ENCODE assay signal across 21 cellular contexts in the genomic region with DNA sequence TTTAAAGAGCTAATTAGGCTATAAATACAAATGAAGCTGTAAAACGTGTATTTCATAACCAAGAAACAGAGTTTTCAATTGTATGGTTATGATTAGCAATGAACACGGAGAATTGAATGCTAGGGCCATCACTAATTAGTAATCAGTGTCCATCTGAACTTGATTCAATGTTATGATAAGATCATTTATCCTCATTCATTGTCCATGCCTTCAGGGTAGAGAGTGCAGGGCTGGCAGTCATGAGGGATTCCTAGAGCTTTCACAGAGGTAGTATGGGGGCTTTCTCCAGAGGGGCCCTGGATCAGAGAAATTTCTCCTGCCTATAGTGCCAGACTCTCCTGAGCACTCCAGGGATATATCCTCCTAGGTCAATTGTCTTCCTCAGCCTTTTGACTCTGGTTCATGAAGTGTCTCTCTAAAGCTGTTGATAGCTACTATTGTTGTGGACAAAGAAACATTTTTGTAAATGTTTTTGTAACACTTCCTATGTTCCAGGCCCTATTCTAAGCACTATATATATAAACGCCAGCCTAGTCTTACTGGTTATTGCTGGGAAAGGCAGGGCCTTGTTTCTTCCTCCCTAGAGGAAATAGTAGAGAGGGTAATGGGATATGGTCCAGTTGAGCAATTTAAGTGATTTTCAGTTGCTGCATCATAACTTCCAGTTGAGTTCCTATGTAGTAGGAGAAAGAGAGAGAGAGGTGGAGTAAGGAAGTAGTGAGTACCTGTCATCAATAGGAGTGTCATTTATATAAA.
DNase-seq lines count a peak whose midpoint lies in the region; ATAC-seq, FAIRE-seq and TF ChIP-seq lines count a peak whose summit lies in the region.
"Had no signal": no experiment of that assay in that cellular context is flagged by ENCODE, and none has a peak within 500 bp of the region (broad histone marks: within the 10 kb centered on the region; RNA-seq: fewer than 3 reads in every experiment).

No MANE protein-coding gene starts in this region.

- DNase-seq in activated CD4-positive, alpha-beta memory T cell treated with anti-CD3 and anti-CD28 coated beads for 36 hours, result no peak
- no peak for DNase-seq in activated CD4-positive, alpha-beta memory T cell treated with anti-CD3 and anti-CD28 coated beads, Interleukin-2, amount 10 ng/mL, durations not matched to agents 7 days and 5 days
- no peak for DNase-seq in GM19239 (ENCODE audit: insufficient read length, low spot score)
- peak; percentile 26 to 30 for DNase-seq in cardiac fibroblast (ENCODE audit: low read depth in 2 of 2)
- peak; percentile 24 for DNase-seq in fibroblast of pulmonary artery (ENCODE audit: low read depth)
- DNase-seq in foreskin melanocyte, result no peak
- DNase-seq in kidney glomerular epithelial cell (lab: John Stamatoyannopoulos, UW), result no peak
- DNase-seq: Caco-2; CD4-positive, CD25-positive, alpha-beta regulatory T cell; CD8-positive, alpha-beta T cell; DMS153; DND-41; H9 had no signal

- peaks cover 4% of the 10 kb centered on the region for H3K27me3 Mint-ChIP-seq in activated CD4-positive, alpha-beta memory T cell treated with anti-CD3 and anti-CD28 coated beads for 36 hours
- peaks cover 9% of the 10 kb centered on the region for H3K27me3 Mint-ChIP-seq in activated CD4-positive, alpha-beta memory T cell treated with anti-CD3 and anti-CD28 coated beads, Interleukin-2, amount 10 ng/mL, durations not matched to agents 7 days and 5 days
- H3K27me3 Mint-ChIP-seq: B cell had no signal

- peak overlapping the region; percentile 1 for H3K27ac Mint-ChIP-seq in activated CD4-positive, alpha-beta memory T cell treated with anti-CD3 and anti-CD28 coated beads for 36 hours
- no peak overlapping the region for H3K27ac Mint-ChIP-seq in activated CD4-positive, alpha-beta memory T cell treated with anti-CD3 and anti-CD28 coated beads, Interleukin-2, amount 10 ng/mL, durations not matched to agents 7 days and 5 days
- H3K27ac Mint-ChIP-seq: B cell; CD8-positive, alpha-beta T cell; GM23338; H9 had no signal

- no peak for ATAC-seq in HG03175 (IDR thresholded peaks at IDR 0.05; ENCODE audit: unreplicated experiment)
- ATAC-seq: CD8-positive, alpha-beta T cell; GM23338; HCT116 had no signal

- intact Hi-C loops in activated CD4-positive, alpha-beta memory T cell treated with anti-CD3 and anti-CD28 coated beads for 36 hours (cut with micrococcal nuclease), result no loop called here

- no peaks in the 10 kb centered on the region for H3K36me3 Mint-ChIP-seq in activated CD4-positive, alpha-beta memory T cell treated with anti-CD3 and anti-CD28 coated beads for 36 hours
- no peaks in the 10 kb centered on the region for H3K36me3 Mint-ChIP-seq in activated CD4-positive, alpha-beta memory T cell treated with anti-CD3 and anti-CD28 coated beads, Interleukin-2, amount 10 ng/mL, durations not matched to agents 7 days and 5 days (ENCODE audit: low read depth)
- H3K36me3 Mint-ChIP-seq: CD4-positive, CD25-positive, alpha-beta regulatory T cell; CD8-positive, alpha-beta T cell had no signal

- H3K4me1 Mint-ChIP-seq in activated CD4-positive, alpha-beta memory T cell treated with anti-CD3 and anti-CD28 coated beads for 36 hours (ENCODE audit: low read depth), result peaks cover 12% of the 10 kb centered on the region
- peaks cover 20% of the 10 kb centered on the region for H3K4me1 Mint-ChIP-seq in activated CD4-positive, alpha-beta memory T cell treated with anti-CD3 and anti-CD28 coated beads, Interleukin-2, amount 10 ng/mL, durations not matched to agents 7 days and 5 days
- H3K4me1 Mint-ChIP-seq: B cell had no signal

- H3K4me3 ChIP-seq in cardiac fibroblast (replicated peaks in 1 of 2; ENCODE audit: low read depth in 2 of 2, low read length in 2 of 2) (no peak overlapping the region), fibroblast of pulmonary artery (replicated peaks; ENCODE audit: low read depth, low read length) (no peak overlapping the region)
- H3K4me3 ChIP-seq: BLaER1, GM23338 had no signal

- TF ChIP-seq CTCF in cardiac fibroblast (IDR thresholded peaks at IDR 0.05; ENCODE audit: low read depth, low read length) (no peak), fibroblast of pulmonary artery (IDR thresholded peaks at IDR 0.05; ENCODE audit: low read length, missing control alignments) (no peak)

- H3K9me3 Mint-ChIP-seq in activated CD4-positive, alpha-beta memory T cell treated with anti-CD3 and anti-CD28 coated beads for 36 hours, result no peaks in the 10 kb centered on the region
- H3K9me3 Mint-ChIP-seq in activated CD4-positive, alpha-beta memory T cell treated with anti-CD3 and anti-CD28 coated beads, Interleukin-2, amount 10 ng/mL, durations not matched to agents 7 days and 5 days, result no peaks in the 10 kb centered on the region
- H3K9me3 Mint-ChIP-seq: CD4-positive, CD25-positive, alpha-beta regulatory T cell; CD8-positive, alpha-beta T cell; GM23338; H9 had no signal

- no peak overlapping the region for H3K4me3 Mint-ChIP-seq in activated CD4-positive, alpha-beta memory T cell treated with anti-CD3 and anti-CD28 coated beads for 36 hours
- no peak overlapping the region for H3K4me3 Mint-ChIP-seq in activated CD4-positive, alpha-beta memory T cell treated with anti-CD3 and anti-CD28 coated beads, Interleukin-2, amount 10 ng/mL, durations not matched to agents 7 days and 5 days
- H3K4me3 Mint-ChIP-seq: B cell; CD4-positive, CD25-positive, alpha-beta regulatory T cell; CD8-positive, alpha-beta T cell; GM23338; H9 had no signal

- POLR2A ChIA-PET in activated CD4-positive, alpha-beta memory T cell treated with anti-CD3 and anti-CD28 coated beads for 36 hours (lab: Charles Lee), result interaction anchor here (0.7 kb wide), 1 partner anchor 59 kb away, joined by 3 read pairs; no protein-coding TSS in a partner anchor
- POLR2A ChIA-PET in activated CD4-positive, alpha-beta memory T cell treated with anti-CD3 and anti-CD28 coated beads, Interleukin-2, amount 10 ng/mL, durations not matched to agents 7 days and 5 days (lab: Charles Lee), result interaction anchor here (0.8 kb wide), 1 partner anchor 62 kb away, joined by 3 read pairs; no protein-coding TSS in a partner anchor

- peak; percentile 21 for FAIRE-seq in GM19239 (lab: Jason Lieb, UNC)
- FAIRE-seq: A204.1, G401.6, GM12892 had no signal

- CTCF ChIA-PET in activated CD4-positive, alpha-beta memory T cell treated with anti-CD3 and anti-CD28 coated beads for 36 hours (lab: Charles Lee), result interaction anchor here (0.8 kb wide), 1 partner anchor 131 kb away, joined by 3 read pairs; no protein-coding TSS in a partner anchor
- CTCF ChIA-PET in activated CD4-positive, alpha-beta memory T cell treated with anti-CD3 and anti-CD28 coated beads, Interleukin-2, amount 10 ng/mL, durations not matched to agents 7 days and 5 days (lab: Charles Lee), result no interaction called here

Comparison
In these comparisons a context has a peak if more than half of its experiments do, and no peak if none do; other contexts are left out.
1. DNase-seq: peak in cardiac fibroblast (2 of 2) and fibroblast of pulmonary artery (single experiment); none in activated CD4-positive, alpha-beta memory T cell treated with anti-CD3 and anti-CD28 coated beads for 36 hours (single experiment), activated CD4-positive, alpha-beta memory T cell treated with anti-CD3 and anti-CD28 coated beads, Interleukin-2, amount 10 ng/mL, durations not matched to agents 7 days and 5 days (single experiment), GM19239 (single experiment), foreskin melanocyte (single experiment) and kidney glomerular epithelial cell (single experiment).